ENCODE assay signal across 9 cellular contexts in genomic region chr10:91493313-91493712, GRCh38.
DNase-seq lines count a peak whose midpoint lies in the region; ATAC-seq and TF ChIP-seq lines count a peak whose summit lies in the region.
"Had no signal": no experiment of that assay in that cellular context is flagged by ENCODE, and none has a peak within 500 bp of the region (broad histone marks: within the 10 kb centered on the region; RNA-seq: fewer than 3 reads in every experiment).

No MANE protein-coding gene starts in this region.

- no peaks in the 10 kb centered on the region for H3K4me1 ChIP-seq in foreskin keratinocyte

- DNase-seq in DMS153 (lab: John Stamatoyannopoulos, UW) (peak; percentile 1), DMS153 treated with DMSO at 0.1 percent for 48 hours (lab: John Stamatoyannopoulos, UW; ENCODE audit: unreplicated experiment) (no peak), RKO (ENCODE audit: low spot score) (peak; percentile 41), foreskin keratinocyte (peak in 1 of 2 donors; percentile 45), superior temporal gyrus (ENCODE audit: extremely low spot score) (peak; percentile 78)
- no peak for DNase-seq in stimulated activated CD4-positive, alpha-beta T cell treated with anti-CD3 and anti-CD28 coated beads, Interleukin-15, amount 100 ng/mL, for 24 hours
- DNase-seq: NCI-H1092 treated with DMSO at 0.1 percent for 48 hours had no signal

- no peak overlapping the region for H3K27ac ChIP-seq in foreskin keratinocyte

- TF ChIP-seq CTCF in foreskin keratinocyte (conservative IDR thresholded peaks at IDR 0.05), result peak; percentile 82

- peak; percentile 25 for ATAC-seq in foreskin keratinocyte
- ATAC-seq in HG02678 (IDR thresholded peaks at IDR 0.05; ENCODE audit: unreplicated experiment), result no peak
- ATAC-seq in HG02642 (IDR thresholded peaks at IDR 0.05; ENCODE audit: poor library complexity, unreplicated experiment), result no peak

- H3K27me3 ChIP-seq in foreskin keratinocyte, result no peaks in the 10 kb centered on the region

Comparison
In these comparisons a context has a peak if more than half of its experiments do, and no peak if none do; other contexts are left out.
1. DNase-seq: peak in DMS153 (single experiment), RKO (single experiment) and superior temporal gyrus (single experiment); none in DMS153 treated with DMSO at 0.1 percent for 48 hours (single experiment) and stimulated activated CD4-positive, alpha-beta T cell treated with anti-CD3 and anti-CD28 coated beads, Interleukin-15, amount 100 ng/mL, for 24 hours (single experiment).